16 cellular contexts compared by ENCODE assay signal in the genomic region with DNA sequence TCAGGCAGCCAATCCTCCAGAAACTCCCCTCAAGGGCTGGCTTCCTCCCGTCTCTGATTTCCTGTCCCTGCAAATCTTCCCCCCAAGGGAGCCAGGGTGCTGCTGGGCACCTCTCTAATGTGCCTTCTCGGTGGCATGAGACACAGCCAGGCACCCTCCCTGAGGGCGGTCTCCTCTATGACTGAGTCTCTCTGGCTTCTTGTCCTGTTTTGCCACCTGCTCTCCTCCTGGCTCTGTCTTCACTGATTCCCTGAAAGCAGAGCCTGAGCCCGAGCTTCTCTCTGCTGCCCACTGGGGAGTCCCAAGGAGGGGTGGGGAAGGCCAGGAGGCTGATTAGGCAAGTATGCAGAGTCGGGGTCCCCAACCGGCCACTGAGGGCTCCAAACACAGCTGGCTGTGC.
DNase-seq lines count a peak whose midpoint lies in the region; ATAC-seq, FAIRE-seq and TF ChIP-seq lines count a peak whose summit lies in the region.
"Had no signal": no experiment of that assay in that cellular context is flagged by ENCODE, and none has a peak within 500 bp of the region (broad histone marks: within the 10 kb centered on the region; RNA-seq: fewer than 3 reads in every experiment).

No MANE protein-coding gene starts in this region.

- H3K27ac ChIP-seq in SK-N-SH (ENCODE audit: low read depth in 2 of 2, low read length in 1 of 2) (no peak overlapping the region; a peak in 1 of 4 replicates), neural progenitor cell (no peak overlapping the region), aorta (ENCODE audit: low read depth in 1 of 2, low read length in 2 of 2) (no peak overlapping the region), tibial nerve (no peak overlapping the region)
- H3K27ac ChIP-seq: 22Rv1 had no signal

- no peak for TF ChIP-seq POLR2A in tibial nerve (IDR thresholded peaks at IDR 0.05)

- no peak overlapping the region for H2AFZ ChIP-seq in SK-N-SH (ENCODE audit: low read depth)
- H2AFZ ChIP-seq in neural progenitor cell (replicated peaks): no peak overlapping the region

- H3K4me3 Mint-ChIP-seq in T-helper 17 cell: no peak overlapping the region
- H3K4me3 Mint-ChIP-seq in neural progenitor cell: no peak overlapping the region
- H3K4me3 Mint-ChIP-seq: CD14-positive monocyte, IgD-negative memory B cell had no signal

- no peaks in the 10 kb centered on the region for H3F3A ChIP-seq in SK-N-SH (replicated peaks; ENCODE audit: insufficient read depth)
- no peaks in the 10 kb centered on the region for H3F3A ChIP-seq in neural progenitor cell (ENCODE audit: low read depth)

- peaks cover 3% of the 10 kb centered on the region for H3K36me3 Mint-ChIP-seq in T-helper 17 cell (ENCODE audit: low read depth)
- no peaks in the 10 kb centered on the region for H3K36me3 Mint-ChIP-seq in neural progenitor cell
- H3K36me3 Mint-ChIP-seq: CD14-positive monocyte, IgD-negative memory B cell had no signal

- H4K20me1 ChIP-seq in SK-N-SH (ENCODE audit: insufficient read depth) (no peaks in the 10 kb centered on the region), neural progenitor cell (ENCODE audit: low read depth) (no peaks in the 10 kb centered on the region)

- H3K9me3 ChIP-seq in SK-N-SH (no peaks in the 10 kb centered on the region), T-helper 17 cell (ENCODE audit: control insufficient read depth, low read length, poor library complexity, severe bottlenecking) (no peaks in the 10 kb centered on the region), neural progenitor cell (ENCODE audit: low read depth) (no peaks in the 10 kb centered on the region), aorta (ENCODE audit: control insufficient read depth, low read length) (no peaks in the 10 kb centered on the region), tibial nerve (no peaks in the 10 kb centered on the region)

- H3K4me2 ChIP-seq in SK-N-SH (no peak overlapping the region), neural progenitor cell (no peak overlapping the region)

- H3K9me2 ChIP-seq in SK-N-SH: no peaks in the 10 kb centered on the region

- no peak overlapping the region for H3K4me3 ChIP-seq in SK-N-SH (ENCODE audit: low read depth in 2 of 2, low read length in 1 of 2)
- no peak overlapping the region for H3K4me3 ChIP-seq in neural progenitor cell
- H3K4me3 ChIP-seq in aorta (ENCODE audit: low read length in 2 of 2): no peak overlapping the region
- no peak overlapping the region for H3K4me3 ChIP-seq in tibial nerve

- H3K27ac Mint-ChIP-seq in T-helper 17 cell: peak overlapping the region; percentile 54
- peak overlapping the region; percentile 79 for H3K27ac Mint-ChIP-seq in neural progenitor cell
- H3K27ac Mint-ChIP-seq: IgD-negative memory B cell had no signal

- H3K27me3 Mint-ChIP-seq in T-helper 17 cell (peaks cover 60% of the 10 kb centered on the region), neural progenitor cell (ENCODE audit: insufficient read depth, low read depth) (peaks cover 11% of the 10 kb centered on the region)

- TF ChIP-seq CTCF in SK-N-SH (IDR thresholded peaks at IDR 0.05): no peak
- no peak for TF ChIP-seq CTCF in neural progenitor cell (IDR thresholded peaks at IDR 0.05)
- no peak for TF ChIP-seq CTCF in tibial nerve (IDR thresholded peaks at IDR 0.05)

- no peak for FAIRE-seq in frontal cortex (lab: Jason Lieb, UNC)
- FAIRE-seq: GM18507 had no signal

- DNase-seq in SK-N-SH (peak; percentile 65), T-helper 17 cell (no peak), neural progenitor cell (ENCODE audit: low spot score) (no peak), aorta (peak in 1 of 2 donors; percentile 61), tibial nerve (ENCODE audit: low spot score in 2 of 2) (no peak), frontal cortex (ENCODE audit: low spot score in 2 of 2) (no peak)
- no peak for DNase-seq in activated naive CD4-positive, alpha-beta T cell (lab: John Stamatoyannopoulos, UW)
- DNase-seq: COR-L47, H7, NCI-H1092, NCI-H1694 treated with DMSO at 0.1 percent for 48 hours had no signal

- H3K79me2 ChIP-seq in SK-N-SH (ENCODE audit: insufficient read depth) (no peaks in the 10 kb centered on the region), neural progenitor cell (ENCODE audit: low read depth) (no peaks in the 10 kb centered on the region)

- H3K27me3 ChIP-seq in SK-N-SH (ENCODE audit: insufficient read depth): no peaks in the 10 kb centered on the region; the same call in 1 of the 2 replicates
- H3K27me3 ChIP-seq in neural progenitor cell: no peaks in the 10 kb centered on the region
- no peaks in the 10 kb centered on the region for H3K27me3 ChIP-seq in aorta (ENCODE audit: control insufficient read depth in 1 of 2, insufficient read depth in 2 of 2, low read length in 1 of 2)
- no peaks in the 10 kb centered on the region for H3K27me3 ChIP-seq in tibial nerve

- 63% methylated on average over 5 of the region's 6 CpGs for WGBS in SK-N-SH (ENCODE audit: low lambda C conversion rate)
- WGBS in aorta, 2 donors: 89 to 91% methylated on average over 6 of the region's 6 CpGs
- WGBS in tibial nerve, 2 donors: 85% methylated on average over 6 of the region's 6 CpGs

- no peak overlapping the region for H3K9ac ChIP-seq in SK-N-SH
- H3K9ac ChIP-seq in neural progenitor cell: no peak overlapping the region

- POLR2A ChIA-PET in SK-N-SH (lab: Yijun Ruan, JAX): no interaction called here

- H3K4me1 ChIP-seq in SK-N-SH (ENCODE audit: control insufficient read depth in 1 of 2, insufficient read depth in 2 of 2, low read depth in 1 of 2, low read length in 1 of 2) (peaks cover 0 to 18% of the 10 kb centered on the region in 2 experiments; a peak in 1 of 4 replicates), neural progenitor cell (no peaks in the 10 kb centered on the region), aorta (ENCODE audit: control insufficient read depth in 1 of 2, insufficient read depth in 2 of 2, low read length in 2 of 2) (no peaks in the 10 kb centered on the region), tibial nerve (peaks cover 0 to 8% (median 0%) of the 10 kb centered on the region in 4 donors)

- ATAC-seq in SK-N-SH treated with all-trans-retinoic acid at 6 μM for 48 hours: no peak; the same call in 1 of the 3 replicates
- ATAC-seq in T-helper 17 cell: no peak
- peak; percentile 22 for ATAC-seq in aorta (ENCODE audit: low FRiP score)

- intact Hi-C loops in aorta (cut with DNase I): no loop called here

- no peak for TF ChIP-seq RAD21 in SK-N-SH (IDR thresholded peaks at IDR 0.05; ENCODE audit: low read length)

- CTCF ChIA-PET in SK-N-SH (lab: Yijun Ruan, JAX): interaction anchor here (0.5 to 8.1 kb wide), 10 partner anchors 9 to 310 kb away, joined by 3 to 63 read pairs (median 4); no protein-coding TSS in a partner anchor

- no peaks in the 10 kb centered on the region for H3K9me3 Mint-ChIP-seq in neural progenitor cell
- H3K9me3 Mint-ChIP-seq: IgD-negative memory B cell had no signal

- H3K36me3 ChIP-seq in SK-N-SH (replicated peaks in 1 of 2; ENCODE audit: control insufficient read depth in 1 of 2, insufficient read depth in 2 of 2, low read length in 1 of 2): no peaks in the 10 kb centered on the region
- H3K36me3 ChIP-seq in neural progenitor cell: no peaks in the 10 kb centered on the region
- no peaks in the 10 kb centered on the region for H3K36me3 ChIP-seq in aorta (ENCODE audit: control insufficient read depth in 1 of 2, insufficient read depth in 2 of 2, low read length in 1 of 2)
- H3K36me3 ChIP-seq in tibial nerve: no peaks in the 10 kb centered on the region

- H3K4me1 Mint-ChIP-seq in T-helper 17 cell (peaks cover 5% of the 10 kb centered on the region), neural progenitor cell (peaks cover 10% of the 10 kb centered on the region)

- TF ChIP-seq EP300 in SK-N-SH (IDR thresholded peaks at IDR 0.05; ENCODE audit: borderline replicate concordance in 1 of 2, low read depth in 1 of 2, low read length in 1 of 2) (no peak), tibial nerve (IDR thresholded peaks at IDR 0.05) (no peak)

TF ChIP-seq in SK-N-SH, 30 proteins besides CTCF, POLR2A, EP300 and RAD21 (continues in another document):
- TF ChIP-seq RCOR1 (IDR thresholded peaks at IDR 0.05; ENCODE audit: low read length) (no peak), GATA2 (CRISPR knock-in tag; IDR thresholded peaks at IDR 0.05) (no peak)

TF ChIP-seq in SK-N-SH treated with all-trans-retinoic acid at 6 μM for 48 hours, 23 proteins besides CTCF, POLR2A, EP300 and RAD21:
- no peak for TF ChIP-seq ISL1 (CRISPR knock-in tag; IDR thresholded peaks at IDR 0.05)
